Comparison of ENCODE assay signal across 14 cellular contexts in the genomic region with DNA sequence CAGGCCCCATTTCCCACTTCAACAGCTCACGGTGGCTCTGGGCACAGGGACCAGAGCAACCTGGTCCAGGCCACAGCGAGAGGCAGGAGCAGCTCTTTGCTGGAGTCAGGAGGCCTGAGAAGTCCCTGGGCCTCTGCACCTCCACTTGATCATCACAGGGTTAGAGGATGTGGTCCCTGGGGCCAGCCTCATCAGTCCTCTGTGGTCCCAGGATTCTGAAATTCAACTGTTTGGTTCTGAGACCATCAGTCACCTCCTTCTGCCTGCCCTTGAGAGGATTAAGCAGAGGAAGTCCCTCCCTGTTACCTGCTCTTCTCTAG. TPM values are rescaled to one million over a fixed set of nuclear protein-coding genes. Genes with fewer than 3 reads are reported as not detected.
DNase-seq lines count a peak whose midpoint lies in the region; ATAC-seq and TF ChIP-seq lines count a peak whose summit lies in the region.
"Had no signal": no experiment of that assay in that cellular context is flagged by ENCODE, and none has a peak within 500 bp of the region (broad histone marks: within the 10 kb centered on the region; RNA-seq: fewer than 3 reads in every experiment).

No MANE protein-coding gene starts in this region.

- CTCF ChIA-PET in activated CD4-positive, alpha-beta T cell treated with anti-CD3 and anti-CD28 coated beads, Interleukin-2, amount 10 ng/mL, durations not matched to agents 7 days and 5 days (lab: Charles Lee): interaction anchor here (1.3 kb wide), 1 partner anchor 139 kb away, joined by 5 read pairs; no protein-coding TSS in a partner anchor
- CTCF ChIA-PET in activated CD8-positive, alpha-beta T cell treated with anti-CD3 and anti-CD28 coated beads, Interleukin-2, amount 10 ng/mL, durations not matched to agents 7 days and 5 days (lab: Charles Lee): interaction anchor here (0.9 kb wide), 1 partner anchor 139 kb away, joined by 3 read pairs; no protein-coding TSS in a partner anchor

- peaks cover 2% of the 10 kb centered on the region for H3K9me3 Mint-ChIP-seq in activated CD4-positive, alpha-beta T cell treated with anti-CD3 and anti-CD28 coated beads, Interleukin-2, amount 10 ng/mL, durations not matched to agents 7 days and 5 days
- no peaks in the 10 kb centered on the region for H3K9me3 Mint-ChIP-seq in activated CD8-positive, alpha-beta T cell treated with anti-CD3 and anti-CD28 coated beads, Interleukin-2, amount 10 ng/mL, durations not matched to agents 7 days and 5 days (ENCODE audit: insufficient read depth)
- H3K9me3 Mint-ChIP-seq: activated B cell treated with CpG ODN at 0.5 μM for 24 hours had no signal

- POLR2A ChIA-PET in activated CD4-positive, alpha-beta T cell treated with anti-CD3 and anti-CD28 coated beads, Interleukin-2, amount 10 ng/mL, durations not matched to agents 7 days and 5 days (lab: Charles Lee): no interaction called here
- POLR2A ChIA-PET in activated CD8-positive, alpha-beta T cell treated with anti-CD3 and anti-CD28 coated beads, Interleukin-2, amount 10 ng/mL, durations not matched to agents 7 days and 5 days (lab: Charles Lee): interaction anchor here (1.2 kb wide), 1 partner anchor 141 kb away, joined by 8 read pairs; no protein-coding TSS in a partner anchor

- no peak for ATAC-seq in activated CD8-positive, alpha-beta T cell treated with anti-CD3 and anti-CD28 coated beads, Interleukin-2, amount 10 ng/mL, durations not matched to agents 7 days and 5 days
- ATAC-seq in lung (ENCODE audit: insufficient read depth, low FRiP score) (no peak), GM18873 (IDR thresholded peaks at IDR 0.05; ENCODE audit: low FRiP score, unreplicated experiment) (no peak)

- H3K27ac Mint-ChIP-seq in activated CD4-positive, alpha-beta T cell treated with anti-CD3 and anti-CD28 coated beads, Interleukin-2, amount 10 ng/mL, durations not matched to agents 7 days and 5 days: peak overlapping the region; percentile 54
- no peak overlapping the region for H3K27ac Mint-ChIP-seq in activated CD8-positive, alpha-beta T cell treated with anti-CD3 and anti-CD28 coated beads, Interleukin-2, amount 10 ng/mL, durations not matched to agents 7 days and 5 days
- H3K27ac Mint-ChIP-seq: activated B cell treated with CpG ODN at 0.5 μM for 24 hours had no signal

- peaks cover 2% of the 10 kb centered on the region for H3K27me3 Mint-ChIP-seq in activated CD4-positive, alpha-beta T cell treated with anti-CD3 and anti-CD28 coated beads, Interleukin-2, amount 10 ng/mL, durations not matched to agents 7 days and 5 days
- H3K27me3 Mint-ChIP-seq in activated CD8-positive, alpha-beta T cell treated with anti-CD3 and anti-CD28 coated beads, Interleukin-2, amount 10 ng/mL, durations not matched to agents 7 days and 5 days (ENCODE audit: low read depth): peaks cover 2% of the 10 kb centered on the region
- H3K27me3 Mint-ChIP-seq: activated B cell treated with CpG ODN at 0.5 μM for 24 hours had no signal

- DNase-seq in activated CD4-positive, alpha-beta T cell treated with anti-CD3 and anti-CD28 coated beads, Interleukin-2, amount 10 ng/mL, durations not matched to agents 7 days and 5 days: no peak
- no peak for DNase-seq in activated CD4-positive, alpha-beta T cell treated with anti-CD3 and anti-CD28 coated beads for 1 hour
- DNase-seq in activated CD8-positive, alpha-beta T cell treated with anti-CD3 and anti-CD28 coated beads, Interleukin-2, amount 10 ng/mL, durations not matched to agents 7 days and 5 days: peak; percentile 35
- DNase-seq in lung (ENCODE audit: low spot score) (no peak), thyroid gland (no peak), NCI-H526 treated with DMSO at 0.1 percent for 48 hours (lab: John Stamatoyannopoulos, UW) (no peak), HK-2 (ENCODE audit: unreplicated experiment) (no peak)
- DNase-seq: activated B cell treated with CpG ODN at 0.5 μM for 24 hours; activated gamma-delta T cell treated with Interleukin-2 at 50 U/mL for 16 hours; KBM-7; NCI-H2081 treated with DMSO at 0.1 percent for 48 hours; stimulated activated CD4-positive, alpha-beta T cell treated with anti-CD3 and anti-CD28 coated beads, Interleukin-2, amount 100 ng/mL, for 24 hours; substantia nigra had no signal

- H3K27ac ChIP-seq in lung (ENCODE audit: low read depth in 1 of 2, low read length in 1 of 2) (peak overlapping the region; percentile 46 to 88), thyroid gland (peak overlapping the region; percentile 11 to 87 (median 76))

- no peaks in the 10 kb centered on the region for H3K36me3 Mint-ChIP-seq in activated CD4-positive, alpha-beta T cell treated with anti-CD3 and anti-CD28 coated beads, Interleukin-2, amount 10 ng/mL, durations not matched to agents 7 days and 5 days (ENCODE audit: low read depth)
- no peaks in the 10 kb centered on the region for H3K36me3 Mint-ChIP-seq in activated CD8-positive, alpha-beta T cell treated with anti-CD3 and anti-CD28 coated beads, Interleukin-2, amount 10 ng/mL, durations not matched to agents 7 days and 5 days (ENCODE audit: low read depth)

- intact Hi-C loops in thyroid gland (cut with DNase I): loop anchor here (10.0 kb wide), 2 partner anchors 57 to 327 kb away; a partner anchor contains a TSS

- 83 to 84% methylated on average over 2 of the region's 2 CpGs for WGBS in lung, 2 donors
- WGBS in thyroid gland, 2 donors: 90% methylated on average over 2 of the region's 2 CpGs; no CpG with 5 or more reads in 1 of the 2 donors

- H3K9me3 ChIP-seq in lung (ENCODE audit: control insufficient read depth in 2 of 2, insufficient read depth in 1 of 2, low read length in 1 of 2) (peaks cover 0 to 5% of the 10 kb centered on the region in 2 donors), thyroid gland (no peaks in the 10 kb centered on the region)

- TF ChIP-seq CTCF in lung (IDR thresholded peaks at IDR 0.05; ENCODE audit: control extremely low read depth, extremely low read depth): no peak
- no peak for TF ChIP-seq CTCF in thyroid gland (IDR thresholded peaks at IDR 0.05)

- H3K4me3 Mint-ChIP-seq in activated CD4-positive, alpha-beta T cell treated with anti-CD3 and anti-CD28 coated beads, Interleukin-2, amount 10 ng/mL, durations not matched to agents 7 days and 5 days: no peak overlapping the region
- H3K4me3 Mint-ChIP-seq in activated CD8-positive, alpha-beta T cell treated with anti-CD3 and anti-CD28 coated beads, Interleukin-2, amount 10 ng/mL, durations not matched to agents 7 days and 5 days: no peak overlapping the region
- H3K4me3 Mint-ChIP-seq: activated B cell treated with CpG ODN at 0.5 μM for 24 hours had no signal

- no peak overlapping the region for H3K4me3 ChIP-seq in lung
- H3K4me3 ChIP-seq in thyroid gland (replicated peaks in 1 of 3): no peak overlapping the region

- H3K36me3 ChIP-seq in lung (ENCODE audit: control insufficient read depth in 2 of 2, insufficient read depth in 2 of 2, low read length in 2 of 2): no peaks in the 10 kb centered on the region
- H3K36me3 ChIP-seq in thyroid gland: no peaks in the 10 kb centered on the region

- H3K4me1 ChIP-seq in lung (ENCODE audit: control insufficient read depth in 2 of 2, insufficient read depth in 2 of 2, low read length in 2 of 2): peaks cover 15 to 47% of the 10 kb centered on the region in 2 donors
- H3K4me1 ChIP-seq in thyroid gland: peaks cover 35 to 54% of the 10 kb centered on the region in 2 donors

- peaks cover 39% of the 10 kb centered on the region for H3K4me1 Mint-ChIP-seq in activated CD4-positive, alpha-beta T cell treated with anti-CD3 and anti-CD28 coated beads, Interleukin-2, amount 10 ng/mL, durations not matched to agents 7 days and 5 days
- H3K4me1 Mint-ChIP-seq in activated CD8-positive, alpha-beta T cell treated with anti-CD3 and anti-CD28 coated beads, Interleukin-2, amount 10 ng/mL, durations not matched to agents 7 days and 5 days (ENCODE audit: low read depth): peaks cover 47% of the 10 kb centered on the region

- TF ChIP-seq POLR2A in thyroid gland (IDR thresholded peaks at IDR 0.05): no peak

- no peaks in the 10 kb centered on the region for H3K27me3 ChIP-seq in lung (ENCODE audit: control insufficient read depth, insufficient read depth)
- no peaks in the 10 kb centered on the region for H3K27me3 ChIP-seq in thyroid gland

RNA-seq across cellular contexts. Expression of a gene that starts 24.9 kb away (rescaled TPM):
- 10 to 100 TPM; 14.9 to 16.0 TPM for total RNA-seq in activated CD4-positive, alpha-beta T cell treated with anti-CD3 and anti-CD28 coated beads, Interleukin-2, amount 10 ng/mL, durations not matched to agents 7 days and 5 days
- 1 to 10 TPM; 8.6 to 8.7 TPM for total RNA-seq in activated CD8-positive, alpha-beta T cell treated with anti-CD3 and anti-CD28 coated beads, Interleukin-2, amount 10 ng/mL, durations not matched to agents 7 days and 5 days
- total RNA-seq in lung: 10 to 100 TPM; 18.1 to 22.9 TPM
- 10 to 100 TPM; 18.9 to 27.8 TPM for polyA plus RNA-seq in lung
- total RNA-seq in thyroid gland: 10 to 100 TPM; 49.2 to 88.0 (median 61.9) TPM
